8 cellular contexts compared by ENCODE assay signal in genomic region chr5:123610665-123611406, GRCh38.
DNase-seq lines count a peak whose midpoint lies in the region; ATAC-seq and TF ChIP-seq lines count a peak whose summit lies in the region.

No MANE protein-coding gene starts in this region.

- DNase-seq in DMS 273 treated with DMSO at 0.1 percent for 48 hours (lab: John Stamatoyannopoulos, UW) = peak; percentile 38
- peak; percentile 27 for DNase-seq in NT2/D1 (ENCODE audit: low read depth, low spot score)
- peak; percentile 76 for DNase-seq in MCF 10A (ENCODE audit: unreplicated experiment)
- DNase-seq in inferior parietal cortex (ENCODE audit: extremely low spot score) = peak; percentile 86
- peak in 1 of 2 donors; percentile 16 for DNase-seq in stimulated activated naive CD8-positive, alpha-beta T cell treated with anti-CD3 and anti-CD28 coated beads, Interleukin-15, amount 100 ng/mL, for 72 hours

- peaks cover 56% of the 10 kb centered on the region for H3K36me3 Mint-ChIP-seq in MCF 10A (ENCODE audit: insufficient read depth, unreplicated experiment)

- CTCF ChIA-PET in MCF 10A (lab: Yijun Ruan, JAX) = interaction anchor here (0.5 to 3.2 kb wide), 45 partner anchors 8 to 1492 kb away, joined by 3 to 50 read pairs (median 4); partner anchors contain the start of gene CEP120

- no peaks in the 10 kb centered on the region for H3K9me3 ChIP-seq in NT2/D1 (ENCODE audit: insufficient read depth, low read length)

- POLR2A ChIA-PET in MCF 10A (lab: Yijun Ruan, JAX) = interaction anchor here (0.7 to 5.5 kb wide), 10 partner anchors 19 to 1091 kb away, joined by 3 to 46 read pairs (median 4); partner anchors contain the start of genes CEP120 and CSNK1G3

- H3K27ac Mint-ChIP-seq in MCF 10A (ENCODE audit: low read depth, unreplicated experiment) = no peak overlapping the region
- no peak overlapping the region for H3K27ac Mint-ChIP-seq in stimulated activated naive CD8-positive, alpha-beta T cell treated with anti-CD3 and anti-CD28 coated beads, Interleukin-15, amount 100 ng/mL, for 72 hours

- peak; percentile 96 for TF ChIP-seq CTCF in MCF 10A (IDR thresholded peaks at IDR 0.05; ENCODE audit: unreplicated experiment)

- no TSS peak for BruUV-seq in MCF 10A (replicated peaks; lab: Mats Ljungman, UMichigan)

- no peaks in the 10 kb centered on the region for H3K27me3 Mint-ChIP-seq in MCF 10A (ENCODE audit: insufficient read depth, unreplicated experiment)
- no peaks in the 10 kb centered on the region for H3K27me3 Mint-ChIP-seq in stimulated activated naive CD8-positive, alpha-beta T cell treated with anti-CD3 and anti-CD28 coated beads, Interleukin-15, amount 100 ng/mL, for 72 hours

- H3K4me1 ChIP-seq in NT2/D1 (ENCODE audit: insufficient read depth, insufficient read length) = no peaks in the 10 kb centered on the region

- H3K36me3 ChIP-seq in NT2/D1 (ENCODE audit: insufficient read depth, insufficient read length, low read length) = peaks cover 22% of the 10 kb centered on the region

- intact Hi-C loops in MCF 10A (cut with micrococcal nuclease) = loop anchor here (1.0 to 2.0 kb wide), 4 partner anchors 98 to 1094 kb away; partner anchors contain the start of gene CEP120

- H3K4me3 ChIP-seq in NT2/D1 (ENCODE audit: insufficient read length, low read depth) = no peak overlapping the region

- H3K27me3 ChIP-seq in NT2/D1 (ENCODE audit: insufficient read depth, insufficient read length) = no peaks in the 10 kb centered on the region

- H3K9ac ChIP-seq in NT2/D1 (ENCODE audit: insufficient read length, low read depth) = no peak overlapping the region

- H3K9me3 Mint-ChIP-seq in MCF 10A (ENCODE audit: unreplicated experiment) = no peaks in the 10 kb centered on the region
- H3K9me3 Mint-ChIP-seq in stimulated activated naive CD8-positive, alpha-beta T cell treated with anti-CD3 and anti-CD28 coated beads, Interleukin-15, amount 100 ng/mL, for 72 hours = no peaks in the 10 kb centered on the region

- no peak overlapping the region for H3K4me3 Mint-ChIP-seq in MCF 10A (ENCODE audit: unreplicated experiment)
- H3K4me3 Mint-ChIP-seq in stimulated activated naive CD8-positive, alpha-beta T cell treated with anti-CD3 and anti-CD28 coated beads, Interleukin-15, amount 100 ng/mL, for 72 hours = no peak overlapping the region

- ATAC-seq in GM18867 (IDR thresholded peaks at IDR 0.05; ENCODE audit: unreplicated experiment) = peak; percentile 73
- peak; percentile 73 for ATAC-seq in HG03378 (IDR thresholded peaks at IDR 0.05; ENCODE audit: unreplicated experiment)
- peak; percentile 52 for ATAC-seq in stimulated activated naive CD8-positive, alpha-beta T cell treated with anti-CD3 and anti-CD28 coated beads, Interleukin-15, amount 100 ng/mL, for 72 hours
- no peak for ATAC-seq in HG02763 (IDR thresholded peaks at IDR 0.05; ENCODE audit: unreplicated experiment)

- no peaks in the 10 kb centered on the region for H3K4me1 Mint-ChIP-seq in MCF 10A (ENCODE audit: insufficient read depth, unreplicated experiment)
- peaks cover 12% of the 10 kb centered on the region for H3K4me1 Mint-ChIP-seq in stimulated activated naive CD8-positive, alpha-beta T cell treated with anti-CD3 and anti-CD28 coated beads, Interleukin-15, amount 100 ng/mL, for 72 hours
